Comparison of ENCODE assay signal across 8 cellular contexts in the genomic region with DNA sequence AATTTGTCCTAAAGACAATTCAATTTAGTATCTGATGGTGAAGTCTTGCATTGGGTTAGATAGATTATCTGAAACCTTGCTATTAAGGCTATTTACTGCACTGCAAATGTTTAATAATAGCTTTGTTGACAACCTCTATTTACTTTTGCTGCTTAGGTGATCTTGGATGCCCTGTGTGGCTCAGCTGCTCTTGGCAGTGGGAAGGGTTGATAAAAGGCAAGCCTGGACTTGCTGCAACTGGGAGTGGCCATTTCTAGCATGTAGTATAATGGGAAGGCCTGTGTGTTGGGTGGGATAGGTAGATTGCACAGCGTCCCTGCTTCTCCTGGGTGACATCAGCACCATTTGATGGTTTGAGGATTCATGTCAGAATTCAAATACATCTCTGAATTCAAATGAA. TPM values are rescaled to one million over a fixed set of nuclear protein-coding genes. Genes with fewer than 3 reads are reported as not detected.
A peak's percentile ranks its signal among the peaks of the same experiment; 100 is the strongest.
DNase-seq lines count a peak whose midpoint lies in the region; ATAC-seq and TF ChIP-seq lines count a peak whose summit lies in the region.
"Had no signal": no experiment of that assay in that cellular context is flagged by ENCODE, and none has a peak within 500 bp of the region (broad histone marks: within the 10 kb centered on the region; RNA-seq: fewer than 3 reads in every experiment).

No MANE protein-coding gene starts in this region.

- in situ Hi-C loops in gastrocnemius medialis (cut with MboI; ENCODE audit: low sequenced_read_pairs in 4 of 4) = loop anchor here in 2 of 4 donors (10.0 kb wide), 2 partner anchors 53 to 353 kb away; a partner anchor contains a TSS

- H3K4me1 ChIP-seq in gastrocnemius medialis (peaks cover 31 to 37% of the 10 kb centered on the region in 2 donors), spleen (peaks cover 19 to 75% (median 59%) of the 10 kb centered on the region in 6 donors)

- H3K36me3 ChIP-seq in gastrocnemius medialis (no peaks in the 10 kb centered on the region), spleen (no peaks in the 10 kb centered on the region)
- H3K36me3 ChIP-seq: SJSA1 had no signal

- H3K27ac ChIP-seq in gastrocnemius medialis = peak overlapping the region; percentile 50 to 75 (median 62)
- H3K27ac ChIP-seq in spleen = peak overlapping the region in 1 of 8 donors; percentile 79
- H3K27ac ChIP-seq: SJSA1 had no signal

- TF ChIP-seq CTCF in gastrocnemius medialis (IDR thresholded peaks at IDR 0.05 in 4 of 5, conservative IDR thresholded peaks at IDR 0.05 in 1 of 5) (no peak), spleen (IDR thresholded peaks at IDR 0.05 in 8 of 11, conservative IDR thresholded peaks at IDR 0.05 in 3 of 11) (no peak)

- 83 to 100% (median 91%) methylated on average over 1 of the region's 1 CpG for WGBS in spleen, 5 donors

- H3K9me3 ChIP-seq in gastrocnemius medialis = no peaks in the 10 kb centered on the region
- H3K9me3 ChIP-seq in spleen = no peaks in the 10 kb centered on the region
- H3K9me3 ChIP-seq: SJSA1 had no signal

- TF ChIP-seq POLR2A in erythroblast (IDR thresholded peaks at IDR 0.05; ENCODE audit: low read length) (no peak), gastrocnemius medialis (IDR thresholded peaks at IDR 0.05) (no peak), spleen (IDR thresholded peaks at IDR 0.05) (no peak)

- intact Hi-C loops in gastrocnemius medialis (cut with DNase I; ENCODE audit: low total_unique reads) (loop anchor here (5.0 kb wide), 1 partner anchor 115 kb away; no protein-coding TSS in a partner anchor), spleen (cut with DNase I; ENCODE audit: low total_unique reads) (no loop called here)

- no peak overlapping the region for H3K4me3 ChIP-seq in gastrocnemius medialis
- no peak overlapping the region for H3K4me3 ChIP-seq in spleen
- H3K4me3 ChIP-seq: SJSA1 had no signal

- peak; percentile 62 for DNase-seq in HT-29 (ENCODE audit: low spot score)
- peak; percentile 37 for DNase-seq in NCI-H510A (lab: John Stamatoyannopoulos, UW)
- DNase-seq in erythroblast (lab: John Stamatoyannopoulos, UW) = peak; percentile 73 to 77
- peak; percentile 48 to 72 for DNase-seq in gastrocnemius medialis
- DNase-seq in HK-2 (ENCODE audit: unreplicated experiment) = no peak
- no peak for DNase-seq in spleen

- ATAC-seq in gastrocnemius medialis = peak; percentile 77 to 89
- ATAC-seq in GM21423 (IDR thresholded peaks at IDR 0.05; ENCODE audit: unreplicated experiment) = no peak

- H3K27me3 ChIP-seq in gastrocnemius medialis = no peaks in the 10 kb centered on the region
- H3K27me3 ChIP-seq in spleen (replicated peaks in 1 of 7) = no peaks in the 10 kb centered on the region
- H3K27me3 ChIP-seq: SJSA1 had no signal

RNA-seq across cellular contexts. Expression of a gene that starts 49.1 kb away (rescaled TPM):
- total RNA-seq in HT-29 (2014; rRNA removed; shearing (Covaris generic)) = 0.33 and 0.78 TPM in 2 replicates
- total RNA-seq in gastrocnemius medialis (1 to 10 TPM in 1 of 4 donors, under 1 TPM in 3; 0.20 to 1.8 (median 0.56) TPM), spleen (10 to 100 TPM in 2 of 7 donors, 1 to 10 TPM in 5; 4.3 to 12.2 (median 6.6) TPM)
- polyA plus RNA-seq in spleen = 1 to 10 TPM; 1.4 to 2.1 (median 1.5) TPM

Comparison
In these comparisons a context has a peak if more than half of its experiments do, and no peak if none do; other contexts are left out.
1. DNase-seq: peak in HT-29 (single experiment), NCI-H510A (single experiment), erythroblast (2 of 2) and gastrocnemius medialis (2 of 2); none in HK-2 (single experiment) and spleen (single experiment).